In genomic region chr3:44476181-44476599, GRCh38 we compare ENCODE assay signal across 8 cellular contexts. TPM values are rescaled to one million over a fixed set of nuclear protein-coding genes. Genes with fewer than 3 reads are reported as not detected.
DNase-seq lines count a peak whose midpoint lies in the region; ATAC-seq, FAIRE-seq and TF ChIP-seq lines count a peak whose summit lies in the region.

No MANE protein-coding gene starts in this region.

- FAIRE-seq in pancreas (lab: Jason Lieb, UNC): no peak

- H3K9me2 ChIP-seq in OCI-LY7 (ENCODE audit: insufficient read depth, low read length): no peaks in the 10 kb centered on the region

- peaks cover 9% of the 10 kb centered on the region; the same call in 1 of the 2 replicates for H3K79me2 ChIP-seq in OCI-LY7 (ENCODE audit: insufficient read depth, low read depth, low read length)

- no peak for ATAC-seq in pancreas

- H3K27me3 Mint-ChIP-seq in endothelial cell (ENCODE audit: unreplicated experiment): peaks cover 1% of the 10 kb centered on the region

- DNase-seq in OCI-LY7 (ENCODE audit: low spot score) (peak; percentile 21), endothelial cell (ENCODE audit: low spot score) (no peak), pancreas (no peak), mesenteric fat pad (ENCODE audit: low spot score) (no peak), cerebellar nuclear complex (lab: John Stamatoyannopoulos, UW) (no peak), NCI-H1092 (lab: John Stamatoyannopoulos, UW) (no peak), DMS 273 (lab: John Stamatoyannopoulos, UW; ENCODE audit: unreplicated experiment) (no peak)

- POLR2A ChIA-PET in OCI-LY7 (lab: Charles Lee): interaction anchor here (0.7 kb wide), 2 partner anchors 68 to 593 kb away, joined by 3 read pairs; no protein-coding TSS in a partner anchor

- H3K4me1 ChIP-seq in OCI-LY7 (ENCODE audit: insufficient read depth, low read length, poor library complexity, severe bottlenecking) (peaks cover 14% of the 10 kb centered on the region), pancreas (peaks cover 0 to 10% (median 4%) of the 10 kb centered on the region in 3 donors)

- H3K36me3 ChIP-seq in OCI-LY7 (ENCODE audit: insufficient read depth, low read length) (no peaks in the 10 kb centered on the region), pancreas (no peaks in the 10 kb centered on the region)

- H3K9me3 ChIP-seq in OCI-LY7 (ENCODE audit: low read length) (no peaks in the 10 kb centered on the region), pancreas (no peaks in the 10 kb centered on the region)

- H3K27ac ChIP-seq in OCI-LY7 (ENCODE audit: low read depth, low read length, poor library complexity, severe bottlenecking) (no peak overlapping the region), pancreas (no peak overlapping the region)

- BruUV-seq in OCI-LY7 (replicated peaks; lab: Mats Ljungman, UMichigan): no TSS peak

- intact Hi-C loops in OCI-LY7 (cut with micrococcal nuclease; ENCODE audit: unreplicated experiment) (loop anchor here (2.0 kb wide), 1 partner anchor 35 kb away; no protein-coding TSS in a partner anchor), pancreas (cut with DNase I) (no loop called here)

- peak; percentile 15 for TF ChIP-seq CTCF in GM12873 (IDR thresholded peaks at IDR 0.05; ENCODE audit: insufficient read depth, low read depth, low read length, missing control alignments)
- peak; percentile 32; the same call in 1 of the 2 replicates for TF ChIP-seq CTCF in OCI-LY7 (conservative IDR thresholded peaks at IDR 0.05; ENCODE audit: low read length)
- TF ChIP-seq CTCF in endothelial cell (IDR thresholded peaks at IDR 0.05; ENCODE audit: unreplicated experiment): no peak
- TF ChIP-seq CTCF in pancreas (IDR thresholded peaks at IDR 0.05): no peak

- peak overlapping the region; percentile 93 for H3K4me3 Mint-ChIP-seq in endothelial cell (ENCODE audit: unreplicated experiment)

- H3K4me2 ChIP-seq in OCI-LY7 (ENCODE audit: low read length): peak overlapping the region; percentile 81

- H3K27me3 ChIP-seq in pancreas: no peaks in the 10 kb centered on the region

- peaks cover 3% of the 10 kb centered on the region for H3K36me3 Mint-ChIP-seq in endothelial cell (ENCODE audit: low read depth, unreplicated experiment)

- no peaks in the 10 kb centered on the region for H3K9me3 Mint-ChIP-seq in endothelial cell (ENCODE audit: unreplicated experiment)

- H4K20me1 ChIP-seq in OCI-LY7 (ENCODE audit: insufficient read depth, low read length): no peaks in the 10 kb centered on the region

- peak overlapping the region; percentile 73 for H3K4me3 ChIP-seq in OCI-LY7 (ENCODE audit: low read depth, low read length, poor library complexity, severe bottlenecking)
- peak overlapping the region in 3 of 4 donors; percentile 67 to 77 (median 76) for H3K4me3 ChIP-seq in pancreas

- CTCF ChIA-PET in OCI-LY7 (lab: Charles Lee; ENCODE audit: unreplicated experiment): no interaction called here

- H3K27ac Mint-ChIP-seq in endothelial cell (ENCODE audit: unreplicated experiment): no peak overlapping the region

- H3K4me1 Mint-ChIP-seq in endothelial cell (ENCODE audit: unreplicated experiment): peaks cover 11% of the 10 kb centered on the region

- 26 to 30% methylated on average over 5 of the region's 5 CpGs for WGBS in pancreas, 2 donors

- peak overlapping the region; percentile 75; the same call in 1 of the 2 replicates for H2AFZ ChIP-seq in OCI-LY7 (ENCODE audit: low read length)

RNA-seq across cellular contexts. Expression of gene ZNF445, which starts 1.3 kb away (rescaled TPM):
- 3.4 TPM in 2 replicates for total RNA-seq in OCI-LY7 (2014; rRNA removed; shearing (Covaris generic))
- total RNA-seq in OCI-LY7 (2022) (11.7 and 13.4 TPM in 2 replicates), endothelial cell (ENCODE audit: unreplicated experiment) (31.5 TPM), pancreas (10 to 100 TPM in 1 of 6 donors, 1 to 10 TPM in 5; 5.1 to 12.9 (median 8.2) TPM), mesenteric fat pad (13.4 TPM)
- 1 to 10 TPM; 3.8 to 5.2 TPM for polyA plus RNA-seq in pancreas

Comparison
In these comparisons a context has a peak if more than half of its experiments do, and no peak if none do; other contexts are left out.
1. CTCF ChIP-seq: peak in GM12873 (single experiment) and OCI-LY7 (single experiment); none in endothelial cell (single experiment) and pancreas (0 of 4).